ENCODE assay signal across 8 cellular contexts in genomic region chr11:6473481-6474422, GRCh38. TPM values are rescaled to one million over a fixed set of nuclear protein-coding genes. Genes with fewer than 3 reads are reported as not detected.
DNase-seq lines count a peak whose midpoint lies in the region; ATAC-seq and TF ChIP-seq lines count a peak whose summit lies in the region.

Gene TRIM3 (minus strand): TSS chr11:6473941. CDS start chr11:6465695, 8,246 bp downstream.

- H3K27ac ChIP-seq in SK-N-MC = peak within 1 kb of the TSS; percentile 63
- peak within 1 kb of the TSS; percentile 84 for H3K27ac ChIP-seq in suprapubic skin

- H3K9me3 Mint-ChIP-seq in activated naive CD4-positive, alpha-beta T cell treated with anti-CD3 and anti-CD28 coated beads, Interleukin-2, amount 50 U/mL, for 24 hours = no peaks in the 10 kb centered on the region

- H3K4me3 ChIP-seq in LNCaP clone FGC (ENCODE audit: low read depth, low read length) (peak within 1 kb of the TSS; percentile 83), SK-N-MC (peak within 1 kb of the TSS; percentile 91), suprapubic skin (peak within 1 kb of the TSS; percentile 69)

- TF ChIP-seq CTCF in LNCaP clone FGC (IDR thresholded peaks at IDR 0.05; ENCODE audit: control insufficient read depth, extremely low read depth, insufficient read depth) (0 out of 2 replicates have a peak, but pooled peaks have one; percentile 14), omental fat pad (IDR thresholded peaks at IDR 0.05) (no peak), suprapubic skin (IDR thresholded peaks at IDR 0.05) (no peak)

- peak in 1 of 2 donors; percentile 41 for TF ChIP-seq POLR2A in suprapubic skin (IDR thresholded peaks at IDR 0.05)

- H3K27ac Mint-ChIP-seq in activated naive CD4-positive, alpha-beta T cell treated with anti-CD3 and anti-CD28 coated beads, Interleukin-2, amount 50 U/mL, for 24 hours = peak within 1 kb of the TSS; percentile 53

- peaks cover 31% of the 10 kb centered on the region for H3K4me1 ChIP-seq in suprapubic skin

- peak within 1 kb of the TSS; percentile 76 for H3K9ac ChIP-seq in SK-N-MC (ENCODE audit: insufficient read length)

- peaks cover 30% of the 10 kb centered on the region for H3K4me1 Mint-ChIP-seq in activated naive CD4-positive, alpha-beta T cell treated with anti-CD3 and anti-CD28 coated beads, Interleukin-2, amount 50 U/mL, for 24 hours

- 1% methylated on average over 24 of the region's 87 CpGs for WGBS in suprapubic skin

- peak; percentile 47 for DNase-seq in DMS153 treated with DMSO at 0.1 percent for 48 hours (lab: John Stamatoyannopoulos, UW; ENCODE audit: unreplicated experiment)
- DNase-seq in LNCaP clone FGC (ENCODE audit: low read depth) = peak; percentile 80
- no peak for DNase-seq in SK-N-MC (ENCODE audit: low read depth, low spot score)
- DNase-seq in globus pallidus (ENCODE audit: low spot score) = peak; percentile 93
- peak; percentile 72 for DNase-seq in omental fat pad (ENCODE audit: low spot score)
- DNase-seq in suprapubic skin (ENCODE audit: low spot score in 2 of 2) = peak; percentile 94 to 96

- H3K36me3 ChIP-seq in SK-N-MC (ENCODE audit: insufficient read depth, low read length) (peaks cover 23% of the 10 kb centered on the region), suprapubic skin (peaks cover 25% of the 10 kb centered on the region)

- ATAC-seq in GM21825 (IDR thresholded peaks at IDR 0.05; ENCODE audit: unreplicated experiment) (peak; percentile 63), omental fat pad (ENCODE audit: low FRiP score) (peak; percentile 80)

- H3K9me3 ChIP-seq in SK-N-MC (ENCODE audit: low read depth, low read length) (no peaks in the 10 kb centered on the region), suprapubic skin (no peaks in the 10 kb centered on the region)

- no peaks in the 10 kb centered on the region for H3K27me3 Mint-ChIP-seq in activated naive CD4-positive, alpha-beta T cell treated with anti-CD3 and anti-CD28 coated beads, Interleukin-2, amount 50 U/mL, for 24 hours

- no peaks in the 10 kb centered on the region for H3K27me3 ChIP-seq in suprapubic skin

- no peak for TF ChIP-seq EP300 in suprapubic skin (IDR thresholded peaks at IDR 0.05)

- peak within 1 kb of the TSS; percentile 86 for H3K4me3 Mint-ChIP-seq in activated naive CD4-positive, alpha-beta T cell treated with anti-CD3 and anti-CD28 coated beads, Interleukin-2, amount 50 U/mL, for 24 hours

- H3K36me3 Mint-ChIP-seq in activated naive CD4-positive, alpha-beta T cell treated with anti-CD3 and anti-CD28 coated beads, Interleukin-2, amount 50 U/mL, for 24 hours = peaks cover 1% of the 10 kb centered on the region

RNA-seq across cellular contexts. Expression of gene TRIM3, which starts in this region (rescaled TPM):
- 10 to 100 TPM; 16.9 to 27.4 (median 22.1) TPM for total RNA-seq in omental fat pad
- total RNA-seq in suprapubic skin = 10 to 100 TPM; 20.0 to 40.2 (median 32.2) TPM
